14 cellular contexts compared by ENCODE assay signal in genomic region chr19:6062961-6063575, GRCh38. TPM values are rescaled to one million over a fixed set of nuclear protein-coding genes. Genes with fewer than 3 reads are reported as not detected.
DNase-seq lines count a peak whose midpoint lies in the region; ATAC-seq and TF ChIP-seq lines count a peak whose summit lies in the region.
"Had no signal": no experiment of that assay in that cellular context is flagged by ENCODE, and none has a peak within 500 bp of the region (broad histone marks: within the 10 kb centered on the region; RNA-seq: fewer than 3 reads in every experiment).

No MANE protein-coding gene starts in this region.

- H3K9ac ChIP-seq in rectal smooth muscle tissue (ENCODE audit: low read length), result peak overlapping the region; percentile 6

- H3K27ac ChIP-seq in CD4-positive, alpha-beta T cell (ENCODE audit: low read depth, low read length), result no peak overlapping the region
- H3K27ac ChIP-seq in esophagus squamous epithelium (peak overlapping the region; percentile 71 to 98 (median 96)), rectal smooth muscle tissue (ENCODE audit: low read depth, low read length) (peak overlapping the region; percentile 97)
- H3K27ac ChIP-seq: SK-N-MC had no signal

- ATAC-seq in CD4-positive, alpha-beta T cell (ENCODE audit: poor library complexity), result no peak
- ATAC-seq in T-helper 17 cell (no peak), GM21390 (IDR thresholded peaks at IDR 0.05; ENCODE audit: unreplicated experiment) (no peak)
- ATAC-seq: HCT116 had no signal

- POLR2A ChIA-PET in CD4-positive, alpha-beta T cell (lab: Charles Lee), result no interaction called here

- H3K9me3 ChIP-seq in CD4-positive, alpha-beta T cell (ENCODE audit: control insufficient read depth, low read length), result no peaks in the 10 kb centered on the region
- H3K9me3 ChIP-seq in T-helper 17 cell (ENCODE audit: control insufficient read depth, low read length, poor library complexity, severe bottlenecking), result no peaks in the 10 kb centered on the region
- no peaks in the 10 kb centered on the region for H3K9me3 ChIP-seq in esophagus squamous epithelium

- no peak for DNase-seq in CD4-positive, alpha-beta T cell
- no peak for DNase-seq in T-helper 17 cell
- DNase-seq in esophagus squamous epithelium (lab: John Stamatoyannopoulos, UW), result no peak
- DNase-seq in SHP77 (lab: John Stamatoyannopoulos, UW), result no peak
- DNase-seq in NCI-H1417 (lab: John Stamatoyannopoulos, UW), result no peak
- no peak for DNase-seq in HuH-7.5 (ENCODE audit: low spot score)
- DNase-seq: DMS153; effector CD8-positive, alpha-beta T cell; naive thymus-derived CD4-positive, alpha-beta T cell; NK-92 treated with Interleukin-12 subunit alpha and Interleukin-12 subunit beta, amount 100 ng/mL, for 24 hours had no signal

- no peaks in the 10 kb centered on the region for H3K27me3 ChIP-seq in CD4-positive, alpha-beta T cell (ENCODE audit: control insufficient read depth, insufficient read depth, low read length)
- H3K27me3 ChIP-seq in esophagus squamous epithelium (no peaks in the 10 kb centered on the region), rectal smooth muscle tissue (ENCODE audit: control insufficient read depth, insufficient read depth, low read length) (no peaks in the 10 kb centered on the region)

- peaks cover 6% of the 10 kb centered on the region for H3K27me3 Mint-ChIP-seq in CD4-positive, alpha-beta T cell
- peaks cover 15% of the 10 kb centered on the region for H3K27me3 Mint-ChIP-seq in T-helper 17 cell

- intact Hi-C loops in CD4-positive, alpha-beta T cell (cut with DNase I, micrococcal nuclease), result no loop called here
- intact Hi-C loops in esophagus squamous epithelium (cut with DNase I), result no loop called here

- no peaks in the 10 kb centered on the region for H3K9me3 Mint-ChIP-seq in CD4-positive, alpha-beta T cell
- H3K9me3 Mint-ChIP-seq: naive thymus-derived CD4-positive, alpha-beta T cell had no signal

- WGBS in esophagus squamous epithelium, 2 donors, result 90 to 98% methylated on average over 8 to 9 of the region's 17 CpGs

- H3K27ac Mint-ChIP-seq in CD4-positive, alpha-beta T cell, result peak overlapping the region; percentile 73
- peak overlapping the region; percentile 77 for H3K27ac Mint-ChIP-seq in T-helper 17 cell

- no peak for TF ChIP-seq CTCF in CD4-positive, alpha-beta T cell (IDR thresholded peaks at IDR 0.05)
- TF ChIP-seq CTCF in esophagus squamous epithelium (IDR thresholded peaks at IDR 0.05), result no peak

- peaks cover 51% of the 10 kb centered on the region for H3K4me1 Mint-ChIP-seq in CD4-positive, alpha-beta T cell (ENCODE audit: low read depth)
- H3K4me1 Mint-ChIP-seq in T-helper 17 cell, result peaks cover 64% of the 10 kb centered on the region

- H3K36me3 ChIP-seq in esophagus squamous epithelium, result no peaks in the 10 kb centered on the region
- H3K36me3 ChIP-seq in rectal smooth muscle tissue (ENCODE audit: control insufficient read depth, insufficient read depth, low read length), result no peaks in the 10 kb centered on the region

- CTCF ChIA-PET in CD4-positive, alpha-beta T cell (lab: Charles Lee), result interaction anchor here (1.2 to 1.5 kb wide), 2 partner anchors 14 kb away, joined by 3 to 8 read pairs; no protein-coding TSS in a partner anchor

- TF ChIP-seq POLR2A in esophagus squamous epithelium (IDR thresholded peaks at IDR 0.05), result no peak

- H3K4me3 Mint-ChIP-seq in CD4-positive, alpha-beta T cell, result no peak overlapping the region
- peak overlapping the region; percentile 65 for H3K4me3 Mint-ChIP-seq in T-helper 17 cell

- H3K4me3 ChIP-seq in esophagus squamous epithelium (peak overlapping the region in 1 of 4 donors; percentile 18), rectal smooth muscle tissue (ENCODE audit: low read length) (peak overlapping the region; percentile 28)
- H3K4me3 ChIP-seq: SK-N-MC had no signal

- H3K36me3 Mint-ChIP-seq in CD4-positive, alpha-beta T cell (ENCODE audit: low read depth), result no peaks in the 10 kb centered on the region
- no peaks in the 10 kb centered on the region for H3K36me3 Mint-ChIP-seq in T-helper 17 cell (ENCODE audit: low read depth)
- H3K36me3 Mint-ChIP-seq: naive thymus-derived CD4-positive, alpha-beta T cell had no signal

- H3K4me1 ChIP-seq in esophagus squamous epithelium, result peaks cover 77 to 100% (median 84%) of the 10 kb centered on the region in 3 donors
- peaks cover 86% of the 10 kb centered on the region for H3K4me1 ChIP-seq in rectal smooth muscle tissue (ENCODE audit: control insufficient read depth, insufficient read depth, low read length)

RNA-seq across cellular contexts. Expression of gene RFX2, which starts 47.2 kb away (rescaled TPM):
- 1 to 10 TPM; 4.8 to 5.5 TPM for total RNA-seq in CD4-positive, alpha-beta T cell
- total RNA-seq in T-helper 17 cell (10 to 100 TPM in 1 of 2 donors, 1 to 10 TPM in 1; 9.0 to 23.3 TPM), esophagus squamous epithelium (10 to 100 TPM in 1 of 4 donors, 1 to 10 TPM in 3; 5.2 to 21.4 (median 7.7) TPM)
